ENCODE assay signal across 8 cellular contexts in the genomic region with DNA sequence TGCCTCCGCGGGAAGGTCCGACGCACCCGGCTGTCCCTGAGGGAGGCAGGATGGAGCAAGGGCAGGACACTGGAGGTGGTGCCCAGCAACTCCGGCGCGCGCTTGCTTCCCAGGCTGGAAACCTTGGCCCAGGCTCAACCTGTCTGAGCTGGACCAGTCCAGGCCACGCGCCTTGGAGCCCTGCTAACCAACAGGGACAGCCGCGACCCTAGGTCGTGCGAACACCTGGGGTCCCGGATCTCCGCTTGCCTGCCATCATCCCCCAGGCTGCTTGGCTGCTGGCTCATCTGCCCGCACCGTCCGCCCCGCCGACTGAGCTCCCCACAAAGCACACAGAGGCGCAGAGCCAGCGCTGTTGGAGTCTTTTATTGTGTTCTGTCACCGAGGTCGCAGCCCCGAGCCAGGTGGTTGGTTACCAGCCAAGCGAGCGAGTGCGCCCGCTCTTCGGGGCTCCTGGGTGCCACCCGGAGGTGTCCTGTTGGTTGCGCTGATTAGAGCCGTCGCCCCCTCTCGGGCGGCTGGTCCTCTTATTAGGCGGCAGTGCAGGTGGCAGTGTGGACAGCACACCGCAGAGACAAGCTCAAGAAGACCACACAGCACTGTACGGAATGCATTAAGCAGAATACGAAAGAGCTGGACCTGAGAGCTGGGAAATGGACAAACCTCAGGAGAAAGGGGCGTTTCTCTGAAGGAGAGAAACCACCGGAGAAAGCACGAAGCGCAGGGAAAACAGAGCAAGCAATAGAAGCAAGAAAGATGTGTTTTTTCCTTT. TPM values are rescaled to one million over a fixed set of nuclear protein-coding genes. Genes with fewer than 3 reads are reported as not detected.
DNase-seq lines count a peak whose midpoint lies in the region; ATAC-seq, FAIRE-seq and TF ChIP-seq lines count a peak whose summit lies in the region.

No MANE protein-coding gene starts in this region.

- no peak for TF ChIP-seq POLR2A in GM12892 (IDR thresholded peaks at IDR 0.05; ENCODE audit: low read depth, low read length)

- H3K4me3 Mint-ChIP-seq in progenitor cell of endocrine pancreas (ENCODE audit: low read depth) = peak overlapping the region; percentile 78

- peaks cover 24% of the 10 kb centered on the region for H3K4me1 Mint-ChIP-seq in progenitor cell of endocrine pancreas (ENCODE audit: low read depth)

- ATAC-seq in HG03469 (IDR thresholded peaks at IDR 0.05; ENCODE audit: unreplicated experiment) = no peak

- no peaks in the 10 kb centered on the region for H3K9me3 Mint-ChIP-seq in progenitor cell of endocrine pancreas (ENCODE audit: low read depth)

- peak overlapping the region; percentile 49 for H3K27ac Mint-ChIP-seq in progenitor cell of endocrine pancreas

- H3K27me3 Mint-ChIP-seq in progenitor cell of endocrine pancreas = peaks cover 67% of the 10 kb centered on the region

- H3K36me3 Mint-ChIP-seq in progenitor cell of endocrine pancreas (ENCODE audit: insufficient read depth) = no peaks in the 10 kb centered on the region

- FAIRE-seq in GM12892 (lab: Jason Lieb, UNC) = no peak

- peak; percentile 19 for DNase-seq in GM12892 (ENCODE audit: insufficient read length)
- peak; percentile 16 for DNase-seq in NCI-H774 (lab: John Stamatoyannopoulos, UW)
- peak; percentile 23 for DNase-seq in germinal center (ENCODE audit: low spot score)
- peak; percentile 25 for DNase-seq in progenitor cell of endocrine pancreas (ENCODE audit: low spot score, unreplicated experiment)
- no peak for DNase-seq in GF-D8 (lab: John Stamatoyannopoulos, UW)
- DNase-seq in inferior parietal cortex (ENCODE audit: extremely low spot score) = no peak
- DNase-seq in activated effector memory CD4-positive, alpha-beta T cell treated with anti-CD3 and anti-CD28 coated beads, Interleukin-2, amount 50 U/mL, for 16 hours = no peak

- TF ChIP-seq CTCF in progenitor cell of endocrine pancreas (IDR thresholded peaks at IDR 0.05; ENCODE audit: unreplicated experiment) = no peak

RNA-seq across cellular contexts. Expression of a gene that starts 3.8 kb away (rescaled TPM):
- 0.04 TPM for polyA plus RNA-seq in GM12892 (2012; ENCODE audit: missing spikeins)
- total RNA-seq in progenitor cell of endocrine pancreas = 2.0 and 3.8 TPM in 2 replicates

RNA-seq across cellular contexts. Expression of a gene that starts 41.5 kb away (rescaled TPM):
- polyA plus RNA-seq in GM12892 (2012; ENCODE audit: missing spikeins) = 412 TPM
- 311 and 314 TPM in 2 replicates for total RNA-seq in progenitor cell of endocrine pancreas

Comparison
In these comparisons a context has a peak if more than half of its experiments do, and no peak if none do; other contexts are left out.
1. DNase-seq: peak in GM12892 (single experiment), NCI-H774 (single experiment), germinal center (single experiment) and progenitor cell of endocrine pancreas (single experiment); none in GF-D8 (single experiment), inferior parietal cortex (single experiment) and activated effector memory CD4-positive, alpha-beta T cell treated with anti-CD3 and anti-CD28 coated beads, Interleukin-2, amount 50 U/mL, for 16 hours (single experiment).